Comparison of ENCODE assay signal across 1 cellular context in genomic region chr10:124918906-124919305, GRCh38.
TF ChIP-seq lines count a peak whose summit lies in the region.

No MANE protein-coding gene starts in this region.

TF ChIP-seq in GM23338, 12 proteins besides CTCF, POLR2A, EP300 and RAD21 (continued from another document):
- TF ChIP-seq, protein P1, sequence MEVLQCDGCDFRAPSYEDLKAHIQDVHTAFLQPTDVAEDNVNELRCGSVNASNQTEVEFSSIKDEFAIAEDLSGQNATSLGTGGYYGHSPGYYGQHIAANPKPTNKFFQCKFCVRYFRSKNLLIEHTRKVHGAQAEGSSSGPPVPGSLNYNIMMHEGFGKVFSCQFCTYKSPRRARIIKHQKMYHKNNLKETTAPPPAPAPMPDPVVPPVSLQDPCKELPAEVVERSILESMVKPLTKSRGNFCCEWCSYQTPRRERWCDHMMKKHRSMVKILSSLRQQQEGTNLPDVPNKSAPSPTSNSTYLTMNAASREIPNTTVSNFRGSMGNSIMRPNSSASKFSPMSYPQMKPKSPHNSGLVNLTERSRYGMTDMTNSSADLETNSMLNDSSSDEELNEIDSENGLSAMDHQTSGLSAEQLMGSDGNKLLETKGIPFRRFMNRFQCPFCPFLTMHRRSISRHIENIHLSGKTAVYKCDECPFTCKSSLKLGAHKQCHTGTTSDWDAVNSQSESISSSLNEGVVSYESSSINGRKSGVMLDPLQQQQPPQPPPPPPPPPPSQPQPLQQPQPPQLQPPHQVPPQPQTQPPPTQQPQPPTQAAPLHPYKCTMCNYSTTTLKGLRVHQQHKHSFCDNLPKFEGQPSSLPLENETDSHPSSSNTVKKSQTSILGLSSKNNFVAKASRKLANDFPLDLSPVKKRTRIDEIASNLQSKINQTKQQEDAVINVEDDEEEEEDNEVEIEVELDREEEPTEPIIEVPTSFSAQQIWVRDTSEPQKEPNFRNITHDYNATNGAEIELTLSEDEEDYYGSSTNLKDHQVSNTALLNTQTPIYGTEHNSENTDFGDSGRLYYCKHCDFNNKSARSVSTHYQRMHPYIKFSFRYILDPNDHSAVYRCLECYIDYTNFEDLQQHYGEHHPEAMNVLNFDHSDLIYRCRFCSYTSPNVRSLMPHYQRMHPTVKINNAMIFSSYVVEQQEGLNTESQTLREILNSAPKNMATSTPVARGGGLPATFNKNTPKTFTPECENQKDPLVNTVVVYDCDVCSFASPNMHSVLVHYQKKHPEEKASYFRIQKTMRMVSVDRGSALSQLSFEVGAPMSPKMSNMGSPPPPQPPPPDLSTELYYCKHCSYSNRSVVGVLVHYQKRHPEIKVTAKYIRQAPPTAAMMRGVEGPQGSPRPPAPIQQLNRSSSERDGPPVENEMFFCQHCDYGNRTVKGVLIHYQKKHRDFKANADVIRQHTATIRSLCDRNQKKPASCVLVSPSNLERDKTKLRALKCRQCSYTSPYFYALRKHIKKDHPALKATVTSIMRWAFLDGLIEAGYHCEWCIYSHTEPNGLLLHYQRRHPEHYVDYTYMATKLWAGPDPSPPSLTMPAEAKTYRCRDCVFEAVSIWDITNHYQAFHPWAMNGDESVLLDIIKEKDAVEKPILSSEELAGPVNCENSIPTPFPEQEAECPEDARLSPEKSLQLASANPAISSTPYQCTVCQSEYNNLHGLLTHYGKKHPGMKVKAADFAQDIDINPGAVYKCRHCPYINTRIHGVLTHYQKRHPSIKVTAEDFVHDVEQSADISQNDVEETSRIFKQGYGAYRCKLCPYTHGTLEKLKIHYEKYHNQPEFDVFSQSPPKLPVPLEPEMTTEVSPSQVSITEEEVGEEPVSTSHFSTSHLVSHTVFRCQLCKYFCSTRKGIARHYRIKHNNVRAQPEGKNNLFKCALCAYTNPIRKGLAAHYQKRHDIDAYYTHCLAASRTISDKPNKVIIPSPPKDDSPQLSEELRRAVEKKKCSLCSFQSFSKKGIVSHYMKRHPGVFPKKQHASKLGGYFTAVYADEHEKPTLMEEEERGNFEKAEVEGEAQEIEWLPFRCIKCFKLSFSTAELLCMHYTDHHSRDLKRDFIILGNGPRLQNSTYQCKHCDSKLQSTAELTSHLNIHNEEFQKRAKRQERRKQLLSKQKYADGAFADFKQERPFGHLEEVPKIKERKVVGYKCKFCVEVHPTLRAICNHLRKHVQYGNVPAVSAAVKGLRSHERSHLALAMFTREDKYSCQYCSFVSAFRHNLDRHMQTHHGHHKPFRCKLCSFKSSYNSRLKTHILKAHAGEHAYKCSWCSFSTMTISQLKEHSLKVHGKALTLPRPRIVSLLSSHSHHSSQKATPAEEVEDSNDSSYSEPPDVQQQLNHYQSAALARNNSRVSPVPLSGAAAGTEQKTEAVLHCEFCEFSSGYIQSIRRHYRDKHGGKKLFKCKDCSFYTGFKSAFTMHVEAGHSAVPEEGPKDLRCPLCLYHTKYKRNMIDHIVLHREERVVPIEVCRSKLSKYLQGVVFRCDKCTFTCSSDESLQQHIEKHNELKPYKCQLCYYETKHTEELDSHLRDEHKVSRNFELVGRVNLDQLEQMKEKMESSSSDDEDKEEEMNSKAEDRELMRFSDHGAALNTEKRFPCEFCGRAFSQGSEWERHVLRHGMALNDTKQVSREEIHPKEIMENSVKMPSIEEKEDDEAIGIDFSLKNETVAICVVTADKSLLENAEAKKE (CRISPR knock-in tag; IDR thresholded peaks at IDR 0.05): no peak
- TF ChIP-seq ZNF331 (CRISPR knock-in tag; IDR thresholded peaks at IDR 0.05; ENCODE audit: low read depth) (no peak), EZH2 (IDR thresholded peaks at IDR 0.05; ENCODE audit: low read depth, unreplicated experiment) (no peak), ZNF114 (CRISPR knock-in tag; IDR thresholded peaks at IDR 0.05) (no peak)
